Comparison of ENCODE assay signal across 21 cellular contexts in the genomic region with DNA sequence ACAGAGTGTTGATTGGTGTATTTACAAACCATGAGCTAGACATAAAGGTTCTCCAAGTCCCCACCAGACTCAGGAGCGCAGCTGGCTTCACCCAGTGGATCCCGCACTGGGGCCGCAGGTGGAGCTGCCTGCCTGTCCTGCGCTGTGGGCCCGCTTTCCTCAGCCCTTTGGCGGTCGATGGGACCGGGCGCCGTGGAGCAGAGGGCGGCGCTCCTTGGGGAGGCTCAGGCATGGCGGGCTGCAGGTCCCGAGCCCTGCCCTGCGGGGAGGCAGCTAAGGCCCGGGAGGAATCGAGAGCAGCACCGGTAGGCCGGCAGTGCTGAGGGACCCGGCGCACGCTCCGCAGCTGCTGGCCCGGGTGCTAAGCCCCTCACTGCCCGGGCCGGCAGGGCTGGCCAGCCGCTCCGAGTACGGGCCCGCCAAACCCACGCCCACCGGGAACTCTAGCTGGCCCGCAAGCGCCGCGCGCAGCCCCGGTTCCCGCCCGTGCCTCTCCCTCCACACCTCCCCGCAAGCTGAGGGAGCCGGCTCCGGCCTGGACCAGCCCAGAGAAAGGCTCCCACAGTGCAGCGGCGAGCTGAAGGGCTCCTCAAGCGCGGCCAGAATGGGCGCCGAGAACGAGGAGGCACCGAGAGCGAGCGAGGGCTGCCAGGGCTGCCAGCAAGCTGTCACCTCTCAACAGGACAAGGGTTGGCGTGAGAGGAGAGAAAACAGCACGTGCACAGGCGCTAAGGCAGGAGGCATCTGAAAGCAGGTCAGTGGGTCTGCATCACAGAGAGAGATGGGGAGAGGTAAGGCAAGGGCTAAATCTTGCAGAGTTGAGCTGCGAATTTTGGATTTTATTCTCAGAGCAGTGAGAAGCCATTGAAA. TPM values are rescaled to one million over a fixed set of nuclear protein-coding genes. Genes with fewer than 3 reads are reported as not detected.
A peak's percentile ranks its signal among the peaks of the same experiment; 100 is the strongest.
DNase-seq lines count a peak whose midpoint lies in the region; ATAC-seq and TF ChIP-seq lines count a peak whose summit lies in the region.
"Had no signal": no experiment of that assay in that cellular context is flagged by ENCODE, and none has a peak within 500 bp of the region (broad histone marks: within the 10 kb centered on the region; RNA-seq: fewer than 3 reads in every experiment).

No MANE protein-coding gene starts in this region.

- TF ChIP-seq CTCF in RWPE2 (IDR thresholded peaks at IDR 0.05; ENCODE audit: poor library complexity, severe bottlenecking), result no peak
- TF ChIP-seq CTCF in testis (IDR thresholded peaks at IDR 0.05), result no peak
- TF ChIP-seq CTCF in ascending aorta (IDR thresholded peaks at IDR 0.05), result no peak

- 68 to 82% methylated on average over 29 to 52 of the region's 57 CpGs for WGBS in testis, 2 donors

- DNase-seq in NCI-H2227 (lab: John Stamatoyannopoulos, UW; ENCODE audit: unreplicated experiment) (peak; percentile 30), NCI-H2227 treated with DMSO at 0.1 percent for 48 hours (lab: John Stamatoyannopoulos, UW) (no peak), RWPE2 (ENCODE audit: low spot score) (peak; percentile 70), mesenteric fat pad (ENCODE audit: low spot score) (peak; percentile 85), testis (no peak), MV-4-11 (lab: John Stamatoyannopoulos, UW) (no peak), ascending aorta (ENCODE audit: low spot score in 2 of 2) (no peak)
- DNase-seq: AML-193; CD4-positive, alpha-beta T cell; DMS153; DMS79; GF-D8 had no signal

- ATAC-seq in RWPE2 (ENCODE audit: low read depth), result no peak
- ATAC-seq: A549 had no signal

- no peak for TF ChIP-seq POLR2A in testis (IDR thresholded peaks at IDR 0.05)

- H3K4me1 ChIP-seq in RWPE2 (ENCODE audit: insufficient read depth, poor library complexity, severe bottlenecking) (no peaks in the 10 kb centered on the region), testis (peaks cover 5% of the 10 kb centered on the region), ascending aorta (no peaks in the 10 kb centered on the region)
- H3K4me1 ChIP-seq: A549, HAP-1 had no signal

- H3K9me3 ChIP-seq in RWPE2 (ENCODE audit: severe bottlenecking), result no peaks in the 10 kb centered on the region
- no peaks in the 10 kb centered on the region for H3K9me3 ChIP-seq in testis
- no peaks in the 10 kb centered on the region for H3K9me3 ChIP-seq in ascending aorta
- H3K9me3 ChIP-seq: A549, HAP-1 had no signal

- H3K36me3 ChIP-seq in RWPE2 (ENCODE audit: low read depth) (no peaks in the 10 kb centered on the region), testis (ENCODE audit: low read depth, missing control alignments) (no peaks in the 10 kb centered on the region), ascending aorta (no peaks in the 10 kb centered on the region)
- H3K36me3 ChIP-seq: HAP-1 had no signal

- no peak overlapping the region for H3K4me3 ChIP-seq in RWPE2 (ENCODE audit: severe bottlenecking)
- H3K4me3 ChIP-seq in testis, result peak overlapping the region; percentile 40 to 50
- H3K4me3 ChIP-seq in ascending aorta, result no peak overlapping the region
- H3K4me3 ChIP-seq: A549, HAP-1 had no signal

- intact Hi-C loops in testis (cut with DNase I; ENCODE audit: low total_unique reads), result no loop called here
- intact Hi-C loops in ascending aorta (cut with DNase I), result no loop called here

- H3K27me3 ChIP-seq in RWPE2 (ENCODE audit: insufficient read depth, poor library complexity, severe bottlenecking) (no peaks in the 10 kb centered on the region), testis (no peaks in the 10 kb centered on the region), ascending aorta (no peaks in the 10 kb centered on the region)

- H3K27ac ChIP-seq in RWPE2 (ENCODE audit: poor library complexity, severe bottlenecking) (no peak overlapping the region), testis (no peak overlapping the region), ascending aorta (no peak overlapping the region)
- H3K27ac ChIP-seq: 22Rv1, A549, C4-2B, HL-60 had no signal

RNA-seq across cellular contexts. Expression of a gene that starts 5.9 kb away (rescaled TPM):
- 2.8 TPM for total RNA-seq in mesenteric fat pad
- total RNA-seq in testis, result 1 to 10 TPM; 6.8 to 7.5 TPM
- 3.6 TPM for polyA plus RNA-seq in testis (ENCODE audit: insufficient read depth, low read depth, low replicate concordance)
- total RNA-seq in ascending aorta, result not detected
- total RNA-seq: CD4-positive, alpha-beta T cell; Daoy; H4; HT1080 had no signal
- polyA plus RNA-seq: A549, BJ had no signal

RNA-seq across cellular contexts. Expression of a gene that starts 40.1 kb away (rescaled TPM):
- total RNA-seq in mesenteric fat pad (0.45 TPM), testis (1 to 10 TPM in 1 of 2 donors, under 1 TPM in 1; 0.43 to 2.1 TPM), ascending aorta (not detected)
- 0.24 TPM for polyA plus RNA-seq in testis (ENCODE audit: insufficient read depth, low read depth, low replicate concordance)
- total RNA-seq: CD4-positive, alpha-beta T cell; Daoy; H4 had no signal
- polyA plus RNA-seq: A549, BJ had no signal

RNA-seq across cellular contexts. Expression of a gene that starts 41.5 kb away (rescaled TPM):
- total RNA-seq in mesenteric fat pad, result 56.3 TPM
- 10 to 100 TPM; 63.7 to 83.6 TPM for total RNA-seq in testis
- polyA plus RNA-seq in testis (ENCODE audit: insufficient read depth, low read depth, low replicate concordance), result 60.5 TPM
- 44.9 TPM for total RNA-seq in ascending aorta

Comparison
In these comparisons a context has a peak if more than half of its experiments do, and no peak if none do; other contexts are left out.
1. DNase-seq: peak in NCI-H2227 (single experiment), RWPE2 (single experiment) and mesenteric fat pad (single experiment); none in NCI-H2227 treated with DMSO at 0.1 percent for 48 hours (single experiment), testis (single experiment), MV-4-11 (single experiment) and ascending aorta (0 of 2).
2. H3K4me3 ChIP-seq: peak in testis (2 of 2); none in RWPE2 (single experiment) and ascending aorta (0 of 2).